ENCODE assay signal across 8 cellular contexts in the genomic region with DNA sequence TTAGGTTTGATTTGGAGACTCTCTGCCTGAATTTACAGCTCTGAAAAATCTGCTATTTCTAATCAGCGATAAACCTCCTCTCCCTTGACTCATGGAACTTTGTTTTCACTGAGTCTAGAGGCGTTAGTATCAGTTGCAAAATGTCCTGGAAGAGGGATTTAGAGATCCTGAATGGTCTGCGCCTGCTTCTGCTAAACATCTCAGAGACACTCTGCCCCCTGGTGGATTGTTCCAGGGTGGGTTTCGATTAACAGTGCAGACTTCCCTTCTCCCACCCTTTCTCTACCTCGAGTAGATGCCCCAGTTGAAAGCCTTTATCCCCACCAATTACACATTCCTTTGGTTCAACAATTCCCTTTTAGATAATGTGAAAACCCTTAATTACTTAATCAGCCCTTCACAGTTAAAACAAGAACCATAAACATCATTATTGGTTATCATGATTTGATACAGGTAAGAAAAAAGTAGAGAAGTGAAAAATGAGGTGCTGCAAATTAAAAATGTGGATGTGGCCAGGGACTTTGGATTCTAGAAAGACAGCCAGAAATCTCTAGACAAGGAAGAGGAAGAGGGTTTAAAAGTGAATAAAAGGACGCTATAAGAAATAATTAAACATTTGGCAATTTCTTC. TPM values are rescaled to one million over a fixed set of nuclear protein-coding genes. Genes with fewer than 3 reads are reported as not detected.
A peak's percentile ranks its signal among the peaks of the same experiment; 100 is the strongest.
DNase-seq lines count a peak whose midpoint lies in the region; ATAC-seq and TF ChIP-seq lines count a peak whose summit lies in the region.

No MANE protein-coding gene starts in this region.

- H3K23ac ChIP-seq in IMR-90 (ENCODE audit: low read depth, low read length): no peak overlapping the region

- peak overlapping the region; percentile 89 for H2BK5ac ChIP-seq in IMR-90 (ENCODE audit: low read depth, low read length, poor library complexity, severe bottlenecking)

- peak overlapping the region; percentile 67; the same call in 1 of the 2 replicates for H3K4ac ChIP-seq in IMR-90 (ENCODE audit: low read depth, low read length)

- H3K4me1 ChIP-seq in IMR-90 (ENCODE audit: control insufficient read depth, insufficient read depth, low read length): peaks cover 7% of the 10 kb centered on the region
- peaks cover 2% of the 10 kb centered on the region for H3K4me1 ChIP-seq in mucosa of descending colon (ENCODE audit: low read depth)

- peak overlapping the region; percentile 74 for H2BK20ac ChIP-seq in IMR-90 (ENCODE audit: low read depth, low read length)

- H3K56ac ChIP-seq in IMR-90 (ENCODE audit: extremely low read depth, insufficient read depth, low read length): no peak overlapping the region

- POLR2A ChIA-PET in IMR-90 (lab: Charles Lee; ENCODE audit: unreplicated experiment): no interaction called here

- 0 out of 2 replicates have a peak, but pooled peaks have one; percentile 31 for TF ChIP-seq POLR2A in IMR-90 (IDR thresholded peaks at IDR 0.05; ENCODE audit: low read depth, low read length)

- in situ Hi-C loops in IMR-90 (cut with MboI; ENCODE audit: low sequenced_read_pairs): loop anchor here (25.0 kb wide), 1 partner anchor 1154 kb away; no protein-coding TSS in a partner anchor

- H3K9me3 ChIP-seq in IMR-90 (ENCODE audit: control insufficient read depth, insufficient read depth, low read length) (no peaks in the 10 kb centered on the region), mucosa of descending colon (no peaks in the 10 kb centered on the region)

- H2AK9ac ChIP-seq in IMR-90 (replicated peaks; ENCODE audit: low read depth, low read length, poor library complexity): no peak overlapping the region

- BruUV-seq in IMR-90 (replicated peaks; lab: Mats Ljungman, UMichigan): no TSS peak

- no peak overlapping the region for H3K4me2 ChIP-seq in IMR-90 (ENCODE audit: low read depth, low read length)

- CTCF ChIA-PET in IMR-90 (lab: Yijun Ruan, JAX): interaction anchor here (0.6 to 0.8 kb wide), 4 partner anchors 9 to 1523 kb away, joined by 3 to 5 read pairs (median 4); no protein-coding TSS in a partner anchor

- no peaks in the 10 kb centered on the region for H3K36me3 ChIP-seq in IMR-90 (ENCODE audit: control insufficient read depth, insufficient read depth, low read length)
- H3K36me3 ChIP-seq in mucosa of descending colon (ENCODE audit: low read depth): no peaks in the 10 kb centered on the region

- intact Hi-C loops in IMR-90 (cut with micrococcal nuclease) (loop anchor here (1.0 to 10.0 kb wide), 6 partner anchors 285 to 1565 kb away; no protein-coding TSS in a partner anchor), mucosa of descending colon (cut with DNase I, micrococcal nuclease) (loop anchor here in 1 of 2 donors (10.0 kb wide), 1 partner anchor 1523 kb away; no protein-coding TSS in a partner anchor)

- H2AFZ ChIP-seq in IMR-90 (replicated peaks; ENCODE audit: low read length, poor library complexity): peak overlapping the region; percentile 59

- H4K8ac ChIP-seq in IMR-90 (ENCODE audit: low read depth in 2 of 2, low read length in 2 of 2): peak overlapping the region in 1 of 2 experiments; percentile 50; a peak in 1 of 4 replicates

- H3K9me1 ChIP-seq in IMR-90 (ENCODE audit: insufficient read depth, low read length): no peaks in the 10 kb centered on the region

- H3K14ac ChIP-seq in IMR-90 (replicated peaks; ENCODE audit: low read depth, low read length): peak overlapping the region; percentile 0; the same call in 1 of the 2 replicates

- H4K91ac ChIP-seq in IMR-90 (ENCODE audit: insufficient read depth, low read depth, low read length): no peak overlapping the region

- no peak overlapping the region for H3K27ac ChIP-seq in IMR-90 (ENCODE audit: insufficient read depth, low read length)

- dilution Hi-C loops in IMR-90 (cut with HindIII; ENCODE audit: low sequenced_read_pairs, unreplicated experiment): no loop called here

- no peak overlapping the region for H3K18ac ChIP-seq in IMR-90 (ENCODE audit: low read depth, low read length)

- ATAC-seq in GM21526 (IDR thresholded peaks at IDR 0.05; ENCODE audit: low FRiP score, unreplicated experiment) (peak; percentile 93), IMR-90 (ENCODE audit: low read depth) (peak; percentile 69), mucosa of descending colon (peak; percentile 66)

- H4K5ac ChIP-seq in IMR-90 (ENCODE audit: low read depth, low read length): no peak overlapping the region

- TF ChIP-seq CTCF in IMR-90 (conservative IDR thresholded peaks at IDR 0.05; ENCODE audit: low read depth, low read length): peak; percentile 84
- TF ChIP-seq CTCF in mucosa of descending colon (IDR thresholded peaks at IDR 0.05): peak; percentile 47

- no peaks in the 10 kb centered on the region for H4K20me1 ChIP-seq in IMR-90 (ENCODE audit: insufficient read depth, low read length)

- peak; percentile 93 for TF ChIP-seq RAD21 in IMR-90 (IDR thresholded peaks at IDR 0.05; ENCODE audit: low read length)

- H3K9ac ChIP-seq in IMR-90 (ENCODE audit: low read depth, low read length): no peak overlapping the region

- H2BK120ac ChIP-seq in IMR-90 (ENCODE audit: low read depth, low read length): peak overlapping the region; percentile 68; the same call in 1 of the 2 replicates

- H3K79me1 ChIP-seq in IMR-90 (ENCODE audit: low read depth in 1 of 2, low read length in 2 of 2): no peaks in the 10 kb centered on the region; a peak in 1 of 4 replicates

- no peak overlapping the region for H2BK15ac ChIP-seq in IMR-90 (ENCODE audit: low read depth, low read length)

- DNase-seq in SIG-M5 treated with dmso at 0.1 percent for 504 hours (lab: John Stamatoyannopoulos, UW; ENCODE audit: unreplicated experiment) (peak; percentile 39), SIG-M5 (lab: John Stamatoyannopoulos, UW) (no peak), IMR-90 (peak; percentile 97), SK-N-DZ (ENCODE audit: low spot score) (peak; percentile 69), epidermal melanocyte (ENCODE audit: insufficient read length, low spot score) (peak; percentile 77), mucosa of descending colon (peak in 2 of 3 donors; percentile 26 to 80), NK-92 (lab: John Stamatoyannopoulos, UW; ENCODE audit: unreplicated experiment) (no peak)

- H2AK5ac ChIP-seq in IMR-90 (ENCODE audit: low read depth, low read length): no peak overlapping the region

- no CpG with 5 or more reads among the region's 6 CpGs for WGBS in IMR-90 (ENCODE audit: extremely low coverage in 2 of 2, insufficient read length in 1 of 2), 2 experiments

- peaks cover 5% of the 10 kb centered on the region; the same call in 1 of the 2 replicates for H3K27me3 ChIP-seq in IMR-90 (ENCODE audit: control insufficient read depth, insufficient read depth, low read length)

- H3K4me3 ChIP-seq in IMR-90 (ENCODE audit: insufficient read depth, low read depth, low read length) (no peak overlapping the region), mucosa of descending colon (no peak overlapping the region)

TF ChIP-seq in IMR-90, 13 proteins besides CTCF, POLR2A, EP300 and RAD21:
- TF ChIP-seq FOS (IDR thresholded peaks at IDR 0.05; ENCODE audit: low read depth, low read length): no peak; the same call in 1 of the 2 replicates
- peak; percentile 54; the same call in 1 of the 2 replicates for TF ChIP-seq CHD1 (IDR thresholded peaks at IDR 0.05; ENCODE audit: low read depth, low read length)
- peak; percentile 94 for TF ChIP-seq SMC3 (IDR thresholded peaks at IDR 0.05; ENCODE audit: low read depth, low read length)
- peak; percentile 90 for TF ChIP-seq CEBPB (IDR thresholded peaks at IDR 0.05; ENCODE audit: low read depth, low read length)
- no peak for TF ChIP-seq BHLHE40 (IDR thresholded peaks at IDR 0.05; ENCODE audit: low read depth, low read length)
- no peak for TF ChIP-seq NFE2L2 (IDR thresholded peaks at IDR 0.05; ENCODE audit: low read depth, low read length)
- TF ChIP-seq MAFK (IDR thresholded peaks at IDR 0.05; ENCODE audit: low read depth, low read length): 0 out of 2 replicates have a peak, but pooled peaks have one; percentile 2

RNA-seq across cellular contexts. Expression of a gene that starts 5.5 kb away (rescaled TPM):
- total RNA-seq in IMR-90 (2012; rRNA removed) (under 0.01 and 0.36 TPM in 2 replicates), mucosa of descending colon (under 1 TPM in 2 of 3 donors, not detected in 1; 0.13 to 0.19 TPM)
- polyA plus RNA-seq in IMR-90 (2012; rRNA removed): 0.24 and 0.27 TPM in 2 replicates
- 0.08 and 0.27 TPM in 2 replicates for polyA plus RNA-seq in IMR-90 (2012; cell fraction: cytosol; rRNA removed)
- polyA plus RNA-seq in IMR-90 (2012; cell fraction: nucleus; rRNA removed; ENCODE audit: low replicate concordance): 0.30 and 0.47 TPM in 2 replicates
- 0.83 and 1.5 TPM in 2 replicates for polyA plus RNA-seq in SK-N-DZ (2014; cell fraction: cytosol; rRNA removed)
- polyA plus RNA-seq in SK-N-DZ (2014; cell fraction: nucleus; rRNA removed): 0.69 and 0.86 TPM in 2 replicates

Comparison
In these comparisons a context has a peak if more than half of its experiments do, and no peak if none do; other contexts are left out.
1. DNase-seq: peak in SIG-M5 treated with dmso at 0.1 percent for 504 hours (single experiment), IMR-90 (single experiment), SK-N-DZ (single experiment), epidermal melanocyte (single experiment) and mucosa of descending colon (2 of 3); none in SIG-M5 (single experiment) and NK-92 (single experiment).
2. Peak in every context shown above with its lines, with median percentiles within 50 percentile points of each other: ATAC-seq.